ENCODE assay signal across 13 cellular contexts in the genomic region with DNA sequence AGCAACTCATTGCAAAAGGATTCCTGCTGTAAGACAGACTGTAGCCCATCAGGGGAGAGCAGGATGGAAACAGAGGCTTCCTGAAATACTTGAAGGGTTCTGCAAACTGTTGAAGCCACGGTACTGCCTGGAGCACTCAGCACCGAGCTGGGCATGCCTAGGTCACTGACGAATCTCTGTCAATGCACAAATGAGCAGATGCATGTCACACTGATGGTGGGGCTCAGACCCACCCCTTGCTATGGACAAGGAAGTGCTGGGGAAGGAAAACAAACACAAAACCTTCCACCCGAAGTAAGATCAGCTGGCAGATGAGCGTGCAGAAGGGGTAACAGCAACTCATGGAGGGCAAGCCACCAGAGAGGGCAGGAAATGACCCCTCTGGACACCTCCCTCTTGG.
DNase-seq lines count a peak whose midpoint lies in the region; ATAC-seq and TF ChIP-seq lines count a peak whose summit lies in the region.
"Had no signal": no experiment of that assay in that cellular context is flagged by ENCODE, and none has a peak within 500 bp of the region (broad histone marks: within the 10 kb centered on the region; RNA-seq: fewer than 3 reads in every experiment).

No MANE protein-coding gene starts in this region.

- intact Hi-C loops in psoas muscle (cut with DNase I) = loop anchor here in 1 of 2 donors (5.0 kb wide), 1 partner anchor 74 kb away; no protein-coding TSS in a partner anchor

- TF ChIP-seq CTCF in psoas muscle (IDR thresholded peaks at IDR 0.05) = no peak

- H3K36me3 ChIP-seq in psoas muscle (ENCODE audit: insufficient read depth in 1 of 2, low read depth in 1 of 2) = no peaks in the 10 kb centered on the region

- WGBS in psoas muscle, 3 donors = 41 to 70% (median 42%) methylated on average over 5 of the region's 5 CpGs

- ATAC-seq in GM21447 (IDR thresholded peaks at IDR 0.05; ENCODE audit: unreplicated experiment) (peak; percentile 30), psoas muscle (no peak), GM18520 (IDR thresholded peaks at IDR 0.05; ENCODE audit: unreplicated experiment) (no peak), GM21528 (IDR thresholded peaks at IDR 0.05; ENCODE audit: low FRiP score, unreplicated experiment) (no peak)

- no peaks in the 10 kb centered on the region for H3K9me3 Mint-ChIP-seq in activated naive CD8-positive, alpha-beta T cell treated with anti-CD3 and anti-CD28 coated beads for 36 hours
- H3K9me3 Mint-ChIP-seq: activated naive CD4-positive, alpha-beta T cell treated with anti-CD3 and anti-CD28 coated beads for 36 hours had no signal

- peaks cover 62% of the 10 kb centered on the region for H3K4me1 ChIP-seq in psoas muscle

- H3K4me3 Mint-ChIP-seq in activated naive CD8-positive, alpha-beta T cell treated with anti-CD3 and anti-CD28 coated beads for 36 hours = no peak overlapping the region
- H3K4me3 Mint-ChIP-seq: activated naive CD4-positive, alpha-beta T cell treated with anti-CD3 and anti-CD28 coated beads for 36 hours had no signal

- peak overlapping the region; percentile 38 for H3K27ac ChIP-seq in psoas muscle

- no peaks in the 10 kb centered on the region for H3K27me3 Mint-ChIP-seq in activated naive CD8-positive, alpha-beta T cell treated with anti-CD3 and anti-CD28 coated beads for 36 hours

- H3K9me3 ChIP-seq in psoas muscle = no peaks in the 10 kb centered on the region

- H3K4me3 ChIP-seq in psoas muscle = no peak overlapping the region

- peak overlapping the region; percentile 6 for H3K27ac Mint-ChIP-seq in activated naive CD8-positive, alpha-beta T cell treated with anti-CD3 and anti-CD28 coated beads for 36 hours
- H3K27ac Mint-ChIP-seq: activated naive CD4-positive, alpha-beta T cell treated with anti-CD3 and anti-CD28 coated beads for 36 hours had no signal

- peaks cover 44% of the 10 kb centered on the region for H3K36me3 Mint-ChIP-seq in activated naive CD8-positive, alpha-beta T cell treated with anti-CD3 and anti-CD28 coated beads for 36 hours

- DNase-seq in COLO668 (lab: John Stamatoyannopoulos, UW; ENCODE audit: unreplicated experiment) (peak; percentile 37), psoas muscle (no peak), ecto neural progenitor cell (ENCODE audit: low spot score) (no peak)
- DNase-seq in activated naive CD8-positive, alpha-beta T cell treated with anti-CD3 and anti-CD28 coated beads for 36 hours = no peak
- DNase-seq: activated CD4-positive, alpha-beta T cell treated with anti-CD3 and anti-CD28 coated beads, Interleukin-2, amount 50 U/mL, for 48 hours; activated naive CD4-positive, alpha-beta T cell treated with anti-CD3 and anti-CD28 coated beads for 36 hours; central memory CD4-positive, alpha-beta T cell; NCI-H524 treated with DMSO at 0.1 percent for 48 hours; stimulated activated CD4-positive, alpha-beta T cell treated with anti-CD3 and anti-CD28 coated beads, Interleukin-4, amount 100 ng/mL, for 24 hours; stimulated activated naive CD4-positive, alpha-beta T cell had no signal

- H3K4me1 Mint-ChIP-seq in activated naive CD8-positive, alpha-beta T cell treated with anti-CD3 and anti-CD28 coated beads for 36 hours = peaks cover 74% of the 10 kb centered on the region

- H3K27me3 ChIP-seq in psoas muscle (ENCODE audit: insufficient read depth in 3 of 3, low read length in 2 of 3) = no peaks in the 10 kb centered on the region
